ENCODE assay signal across 2 cellular contexts in the genomic region with DNA sequence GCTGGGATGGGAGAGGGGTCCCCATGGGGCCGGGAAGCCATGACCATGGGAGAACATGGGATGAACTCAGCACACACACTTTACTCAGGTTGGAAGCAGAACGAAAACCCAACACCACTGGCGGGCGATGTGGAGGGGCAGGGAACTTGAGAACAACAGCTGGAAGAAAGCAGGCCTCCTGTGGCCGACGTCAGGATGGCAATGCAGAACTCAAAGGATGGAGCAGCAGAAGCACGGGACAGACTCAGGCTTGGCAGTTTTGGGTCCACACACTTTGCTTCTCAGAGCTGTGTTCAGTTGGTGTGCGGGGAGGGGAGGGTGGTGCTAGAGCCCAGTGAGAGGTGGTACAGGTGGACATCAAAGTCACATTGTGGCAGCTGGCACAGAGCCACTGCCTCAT.
TF ChIP-seq lines count a peak whose summit lies in the region.

No MANE protein-coding gene starts in this region.

TF ChIP-seq in GM23338, 12 proteins besides CTCF, POLR2A, EP300 and RAD21 (continues in another document):
- TF ChIP-seq ZNF114 (CRISPR knock-in tag; IDR thresholded peaks at IDR 0.05), result no peak
- no peak for TF ChIP-seq EZH2 (IDR thresholded peaks at IDR 0.05; ENCODE audit: low read depth, unreplicated experiment)
- TF ChIP-seq ETS1 (IDR thresholded peaks at IDR 0.05), result no peak
- no peak for TF ChIP-seq REST (IDR thresholded peaks at IDR 0.05; ENCODE audit: unreplicated experiment)
- TF ChIP-seq NANOG (IDR thresholded peaks at IDR 0.05; ENCODE audit: borderline replicate concordance), result no peak
- no peak for TF ChIP-seq ZNF331 (CRISPR knock-in tag; IDR thresholded peaks at IDR 0.05; ENCODE audit: low read depth)
- no peak for TF ChIP-seq EZH2phosphoT487 (IDR thresholded peaks at IDR 0.05; ENCODE audit: unreplicated experiment)
- no peak for TF ChIP-seq CREB1 (CRISPR knock-in tag; IDR thresholded peaks at IDR 0.05; ENCODE audit: low read depth)
- TF ChIP-seq ZNF462 (CRISPR knock-in tag; IDR thresholded peaks at IDR 0.05), result no peak
- TF ChIP-seq STAT1 (IDR thresholded peaks at IDR 0.05; ENCODE audit: unreplicated experiment), result no peak

TF ChIP-seq in H1, 55 proteins besides CTCF, POLR2A, EP300 and RAD21:
- TF ChIP-seq GABPA (IDR thresholded peaks at IDR 0.05; ENCODE audit: borderline replicate concordance, insufficient read depth, low read length) (no peak), TBP (IDR thresholded peaks at IDR 0.05; ENCODE audit: low read depth, low read length) (no peak), SP2 (IDR thresholded peaks at IDR 0.05; ENCODE audit: low read length) (no peak), HDAC2 (IDR thresholded peaks at IDR 0.05; ENCODE audit: borderline replicate concordance in 1 of 2, low read depth in 2 of 2, low read length in 2 of 2) (no peak), ASH2L (IDR thresholded peaks at IDR 0.05; ENCODE audit: low read length) (no peak), SIRT6 (IDR thresholded peaks at IDR 0.05; ENCODE audit: low read length) (no peak)
- TF ChIP-seq, protein P1, sequence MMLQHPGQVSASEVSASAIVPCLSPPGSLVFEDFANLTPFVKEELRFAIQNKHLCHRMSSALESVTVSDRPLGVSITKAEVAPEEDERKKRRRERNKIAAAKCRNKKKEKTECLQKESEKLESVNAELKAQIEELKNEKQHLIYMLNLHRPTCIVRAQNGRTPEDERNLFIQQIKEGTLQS (IDR thresholded peaks at IDR 0.05; ENCODE audit: insufficient read depth, low read depth, low read length), result no peak
